11 cellular contexts compared by ENCODE assay signal in the genomic region with DNA sequence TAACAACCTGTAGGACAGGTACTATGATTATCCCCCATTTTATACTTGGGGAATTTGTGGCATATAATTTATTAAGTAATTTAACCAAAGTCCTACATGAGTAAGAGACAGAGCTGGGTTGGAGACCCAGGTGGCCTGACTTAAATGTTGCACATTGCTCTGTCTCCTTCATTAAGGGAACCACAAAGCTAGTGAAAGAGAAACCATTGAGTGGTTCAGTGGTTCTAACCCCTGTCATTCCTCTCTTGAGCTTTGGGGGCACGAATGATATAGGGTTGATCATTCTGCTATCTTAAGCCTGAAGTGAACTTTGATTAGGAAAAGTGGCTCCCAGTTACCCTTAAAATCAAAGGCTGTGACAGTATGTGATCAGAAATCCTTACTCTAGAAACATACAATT. TPM values are rescaled to one million over a fixed set of nuclear protein-coding genes. Genes with fewer than 3 reads are reported as not detected.
A peak's percentile ranks its signal among the peaks of the same experiment; 100 is the strongest.
DNase-seq lines count a peak whose midpoint lies in the region; ATAC-seq, FAIRE-seq and TF ChIP-seq lines count a peak whose summit lies in the region.
"Had no signal": no experiment of that assay in that cellular context is flagged by ENCODE, and none has a peak within 500 bp of the region (broad histone marks: within the 10 kb centered on the region; RNA-seq: fewer than 3 reads in every experiment).

No MANE protein-coding gene starts in this region.

- DNase-seq in GM06990 (ENCODE audit: extremely low read depth, insufficient read length), result peak; percentile 70
- DNase-seq in NCI-H748 treated with DMSO at 0.1 percent for 48 hours (lab: John Stamatoyannopoulos, UW), result no peak
- no peak for DNase-seq in NCI-H774 (lab: John Stamatoyannopoulos, UW)
- DNase-seq in frontal cortex (ENCODE audit: low spot score in 2 of 2), result no peak
- DNase-seq in foreskin keratinocyte, result no peak
- DNase-seq: NCI-H82, ovary had no signal

- FAIRE-seq in frontal cortex (lab: Jason Lieb, UNC), result no peak
- FAIRE-seq: K562 had no signal

- TF ChIP-seq CTCF in GM06990 (IDR thresholded peaks at IDR 0.05; ENCODE audit: insufficient read depth, low read length, poor library complexity, severe bottlenecking) (no peak), foreskin keratinocyte (conservative IDR thresholded peaks at IDR 0.05) (no peak)

- H3K27ac ChIP-seq in foreskin keratinocyte, result no peak overlapping the region
- H3K27ac ChIP-seq: ovary had no signal

- H3K27me3 ChIP-seq in GM06990 (replicated peaks; ENCODE audit: control insufficient read depth, insufficient read depth, low read length) (no peaks in the 10 kb centered on the region), foreskin keratinocyte (no peaks in the 10 kb centered on the region)
- H3K27me3 ChIP-seq: ovary had no signal

- peak; percentile 78 for ATAC-seq in GM19043 (IDR thresholded peaks at IDR 0.05; ENCODE audit: low read depth, unreplicated experiment)
- ATAC-seq in HG02763 (IDR thresholded peaks at IDR 0.05; ENCODE audit: unreplicated experiment), result peak; percentile 93
- ATAC-seq in HG03558 (IDR thresholded peaks at IDR 0.05; ENCODE audit: extremely low read depth, unreplicated experiment), result peak; percentile 76
- no peak for ATAC-seq in foreskin keratinocyte

- no peaks in the 10 kb centered on the region for H3K36me3 ChIP-seq in GM06990 (ENCODE audit: control insufficient read depth, insufficient read depth, low read length)
- H3K36me3 ChIP-seq: ovary had no signal

- peaks cover 4% of the 10 kb centered on the region for H3K4me1 ChIP-seq in foreskin keratinocyte

- H3K4me3 ChIP-seq in GM06990 (replicated peaks; ENCODE audit: low read depth, low read length), result peak overlapping the region; percentile 2
- H3K4me3 ChIP-seq: K562, ovary had no signal

RNA-seq across cellular contexts. Expression of gene MAP3K7CL, which starts 5.2 kb away (rescaled TPM):
- total RNA-seq in frontal cortex (1.2 TPM), foreskin keratinocyte (14.5 and 15.0 TPM in 2 replicates)
- polyA plus RNA-seq in foreskin keratinocyte, result 12.3 and 12.4 TPM in 2 replicates

RNA-seq across cellular contexts. Expression of gene CCT8, which starts 51.8 kb away (rescaled TPM):
- total RNA-seq in frontal cortex, result 262 TPM
- total RNA-seq in foreskin keratinocyte, result 236 and 264 TPM in 2 replicates
- 184 and 228 TPM in 2 replicates for polyA plus RNA-seq in foreskin keratinocyte
